Comparison of ENCODE assay signal across 14 cellular contexts in genomic region chr12:124554429-124555029, GRCh38. TPM values are rescaled to one million over a fixed set of nuclear protein-coding genes. Genes with fewer than 3 reads are reported as not detected.
A peak's percentile ranks its signal among the peaks of the same experiment; 100 is the strongest.
DNase-seq lines count a peak whose midpoint lies in the region; ATAC-seq, FAIRE-seq and TF ChIP-seq lines count a peak whose summit lies in the region.
"Had no signal": no experiment of that assay in that cellular context is flagged by ENCODE, and none has a peak within 500 bp of the region (broad histone marks: within the 10 kb centered on the region; RNA-seq: fewer than 3 reads in every experiment).

No MANE protein-coding gene starts in this region.

- no peaks in the 10 kb centered on the region for H3F3A ChIP-seq in Loucy (ENCODE audit: low read depth)

- CTCF ChIA-PET in CD4-positive, alpha-beta memory T cell (lab: Charles Lee; ENCODE audit: partially characterized antibody) = interaction anchor here (0.8 to 1.4 kb wide), 3 partner anchors 9 to 155 kb away, joined by 3 to 4 read pairs (median 3); no protein-coding TSS in a partner anchor
- CTCF ChIA-PET in H1 (lab: Charles Lee; ENCODE audit: partially characterized antibody) = interaction anchor here (0.7 to 1.9 kb wide), 10 partner anchors 8 to 217 kb away, joined by 3 to 7 read pairs (median 4); no protein-coding TSS in a partner anchor

- H3K18ac ChIP-seq in H1 (ENCODE audit: extremely low read depth, low read length) (no peak overlapping the region), trophoblast cell (ENCODE audit: low read length) (no peak overlapping the region)

- FAIRE-seq in H1 (lab: Jason Lieb, UNC) (no peak), RCC 7860 (lab: Jason Lieb, UNC) (no peak)

- H2AK5ac ChIP-seq in H1 (ENCODE audit: low read depth, low read length) (no peak overlapping the region), trophoblast cell (ENCODE audit: low read length) (no peak overlapping the region)

- no peak overlapping the region for H4K8ac ChIP-seq in H1 (ENCODE audit: extremely low read depth, insufficient read depth, low read length)
- H4K8ac ChIP-seq in trophoblast cell (ENCODE audit: low read depth, low read length) = no peak overlapping the region

- no peaks in the 10 kb centered on the region for H3K36me3 ChIP-seq in CD4-positive, alpha-beta memory T cell (ENCODE audit: insufficient read depth, low read length)
- H3K36me3 ChIP-seq in Loucy (ENCODE audit: insufficient read depth, low read length) (no peaks in the 10 kb centered on the region), H1 (ENCODE audit: control insufficient read depth in 2 of 4, insufficient read depth in 4 of 4, low read length in 3 of 4) (no peaks in the 10 kb centered on the region), trophoblast cell (ENCODE audit: control insufficient read depth in 1 of 2, insufficient read depth in 2 of 2, low read length in 2 of 2) (peaks cover 12 to 16% of the 10 kb centered on the region in 2 experiments)

- H4K91ac ChIP-seq in H1 (replicated peaks; ENCODE audit: insufficient read length, low read length) (no peak overlapping the region), trophoblast cell (ENCODE audit: low read depth, low read length) (no peak overlapping the region)

- TF ChIP-seq EP300 in H1 (IDR thresholded peaks at IDR 0.05; ENCODE audit: borderline replicate concordance in 1 of 2, low read depth in 2 of 2, low read length in 2 of 2) = no peak

- no peak for ATAC-seq in HG02885 (IDR thresholded peaks at IDR 0.05; ENCODE audit: poor library complexity, unreplicated experiment)

- H3K4me2 ChIP-seq in Loucy (ENCODE audit: low read depth, low read length, poor library complexity, severe bottlenecking) = peak overlapping the region; percentile 84
- no peak overlapping the region for H3K4me2 ChIP-seq in H1 (ENCODE audit: insufficient read depth in 1 of 2, low read depth in 2 of 2, low read length in 2 of 2)
- no peak overlapping the region for H3K4me2 ChIP-seq in trophoblast cell (ENCODE audit: low read length)

- H3K4me3 ChIP-seq in CD4-positive, alpha-beta memory T cell (ENCODE audit: low read length in 2 of 2) = no peak overlapping the region
- H3K4me3 ChIP-seq in Loucy (ENCODE audit: low read length, poor library complexity, severe bottlenecking) (peak overlapping the region; percentile 52), H1 (ENCODE audit: extremely low read depth in 1 of 4, insufficient read depth in 2 of 4, low read depth in 3 of 4, low read length in 4 of 4) (no peak overlapping the region), trophoblast cell (ENCODE audit: low read depth, low read length) (no peak overlapping the region)

- H4K20me1 ChIP-seq in Loucy (ENCODE audit: insufficient read depth, low read length, poor library complexity, severe bottlenecking) (peaks cover 84% of the 10 kb centered on the region), H1 (replicated peaks in 1 of 2; ENCODE audit: control insufficient read depth in 1 of 2, insufficient read depth in 2 of 2, low read length in 2 of 2) (peaks cover 42 to 65% of the 10 kb centered on the region in 2 experiments)

- H3K36me3 Mint-ChIP-seq in CD4-positive, alpha-beta memory T cell = peaks cover 0 to 5% of the 10 kb centered on the region in 2 donors

- no peak overlapping the region for H3K27ac ChIP-seq in CD4-positive, alpha-beta memory T cell (ENCODE audit: low read depth, low read length)
- H3K27ac ChIP-seq in H1 (ENCODE audit: low read depth, low read length) (no peak overlapping the region), trophoblast cell (ENCODE audit: low read depth, low read length) (no peak overlapping the region)

- POLR2A ChIA-PET in CD4-positive, alpha-beta memory T cell (lab: Charles Lee; ENCODE audit: partially characterized antibody) = interaction anchor here (0.6 kb wide), 1 partner anchor 107 kb away, joined by 3 read pairs; no protein-coding TSS in a partner anchor
- POLR2A ChIA-PET in H1 (lab: Charles Lee; ENCODE audit: partially characterized antibody) = interaction anchor here (6.3 kb wide), 1 partner anchor 11 kb away, joined by 31 read pairs; no protein-coding TSS in a partner anchor

- DNase-seq in CD4-positive, alpha-beta memory T cell = no peak
- DNase-seq in H1 (ENCODE audit: low read depth in 1 of 2, low spot score in 2 of 2) = no peak
- DNase-seq in trophoblast cell = no peak
- DNase-seq in RPMI8226 = no peak
- no peak for DNase-seq in RCC 7860 (ENCODE audit: low spot score)
- no peak for DNase-seq in DMS79 (lab: John Stamatoyannopoulos, UW)
- DNase-seq: COR-L47; GOT3; NCI-H1694 treated with DMSO at 0.1 percent for 48 hours; occipital lobe; stimulated activated CD4-positive, alpha-beta T cell treated with anti-CD3 and anti-CD28 coated beads, Interleukin-1b, Interleukin-23, amount 100 ng/mL, for 48 hours had no signal

- H3K9ac ChIP-seq in Loucy (ENCODE audit: low read depth, low read length, poor library complexity, severe bottlenecking) (peak overlapping the region; percentile 36), H1 (replicated peaks in 1 of 4; ENCODE audit: extremely low read depth in 1 of 4, low read depth in 3 of 4, low read length in 3 of 4) (no peak overlapping the region), trophoblast cell (ENCODE audit: low read length) (no peak overlapping the region)

- no peaks in the 10 kb centered on the region for H3K23me2 ChIP-seq in H1 (ENCODE audit: low read depth, low read length)

- H3K9me2 ChIP-seq in Loucy (replicated peaks; ENCODE audit: low read depth, low read length) = no peaks in the 10 kb centered on the region

- no peak overlapping the region for H3K27ac Mint-ChIP-seq in CD4-positive, alpha-beta memory T cell
- H3K27ac Mint-ChIP-seq: stimulated activated naive CD8-positive, alpha-beta T cell treated with anti-CD3 and anti-CD28 coated beads, Interleukin-15, Interleukin-2, amounts not matched to agents 100 ng/mL and 50 ng/mL, for 24 hours had no signal

- peaks cover 28 to 86% (median 61%) of the 10 kb centered on the region in 4 donors for H3K4me1 Mint-ChIP-seq in CD4-positive, alpha-beta memory T cell

- H3K14ac ChIP-seq in H1 (ENCODE audit: insufficient read length) (no peak overlapping the region), trophoblast cell (ENCODE audit: low read length) (no peak overlapping the region)

- H3K4me1 ChIP-seq in CD4-positive, alpha-beta memory T cell (ENCODE audit: insufficient read depth, low read length) = peaks cover 72% of the 10 kb centered on the region
- H3K4me1 ChIP-seq in Loucy (ENCODE audit: insufficient read depth, low read length, poor library complexity, severe bottlenecking) (peaks cover 49% of the 10 kb centered on the region), H1 (replicated peaks in 1 of 4; ENCODE audit: control insufficient read depth in 3 of 4, insufficient read depth in 4 of 4, low read length in 3 of 4) (peaks cover 13 to 47% (median 30%) of the 10 kb centered on the region in 4 experiments), trophoblast cell (ENCODE audit: control insufficient read depth in 1 of 2, insufficient read depth in 2 of 2, low read length in 2 of 2) (peaks cover 17 to 26% of the 10 kb centered on the region in 2 experiments)

- 81% methylated on average over 21 of the region's 26 CpGs; no CpG with 5 or more reads in 1 of the 2 experiments for WGBS in H1 (ENCODE audit: extremely low coverage in 1 of 2, insufficient coverage in 1 of 2, insufficient read length in 1 of 2, insufficient replicate concordance in 2 of 2, low coverage in 1 of 2, low lambda C conversion rate in 2 of 2, missing lambda C conversion rate in 1 of 2), 2 experiments
- no CpG with 5 or more reads among the region's 26 CpGs for WGBS in trophoblast cell (ENCODE audit: extremely low coverage, insufficient coverage, insufficient read length)

- no peak for TF ChIP-seq POLR2A in H1 (IDR thresholded peaks at IDR 0.05; ENCODE audit: control extremely low read depth in 1 of 2, low read depth in 2 of 2, low read length in 2 of 2)

- H3K4ac ChIP-seq in H1 (replicated peaks; ENCODE audit: insufficient read length, low read depth, low read length) = no peak overlapping the region
- H3K4ac ChIP-seq in trophoblast cell (ENCODE audit: low read depth, low read length) = peak overlapping the region; percentile 18

- no peak overlapping the region for H2BK120ac ChIP-seq in H1 (replicated peaks; ENCODE audit: low read depth, low read length)
- H2BK120ac ChIP-seq in trophoblast cell (ENCODE audit: insufficient read depth, low read length, poor library complexity) = no peak overlapping the region

- no peak overlapping the region for H4K12ac ChIP-seq in trophoblast cell (ENCODE audit: low read depth, low read length)

- H4K5ac ChIP-seq in H1 (ENCODE audit: insufficient read length, low read depth, low read length) = no peak overlapping the region

- H2BK12ac ChIP-seq in H1 (ENCODE audit: low read depth, low read length) (0 out of 2 replicates have a peak overlapping the region, but pooled peaks have one; percentile 9), trophoblast cell (ENCODE audit: low read length) (no peak overlapping the region)

- no peak for TF ChIP-seq RAD21 in H1 (IDR thresholded peaks at IDR 0.05 in 1 of 2, conservative IDR thresholded peaks at IDR 0.05 in 1 of 2; ENCODE audit: low read depth in 2 of 2, low read length in 2 of 2)

- H2BK5ac ChIP-seq in H1 (ENCODE audit: low read depth, low read length) = peak overlapping the region; percentile 4; the same call in 1 of the 2 replicates
- no peak overlapping the region for H2BK5ac ChIP-seq in trophoblast cell (ENCODE audit: low read depth, low read length, poor library complexity)

- H3K4me3 Mint-ChIP-seq in CD4-positive, alpha-beta memory T cell = peak overlapping the region in 6 of 8 donors; percentile 4 to 26 (median 8)

- H2AFZ ChIP-seq in Loucy (ENCODE audit: low read length) = no peak overlapping the region
- no peak overlapping the region for H2AFZ ChIP-seq in H1 (ENCODE audit: low read length)
- no peak overlapping the region for H2AFZ ChIP-seq in trophoblast cell (ENCODE audit: insufficient read depth, low read length, poor library complexity)

- H3K23ac ChIP-seq in H1 (ENCODE audit: insufficient read length) (no peak overlapping the region), trophoblast cell (ENCODE audit: low read length) (no peak overlapping the region)

- no peaks in the 10 kb centered on the region for H3K27me3 ChIP-seq in CD4-positive, alpha-beta memory T cell (ENCODE audit: insufficient read depth, low read length)
- no peaks in the 10 kb centered on the region for H3K27me3 ChIP-seq in Loucy (ENCODE audit: insufficient read depth, low read length, poor library complexity, severe bottlenecking)
- H3K27me3 ChIP-seq in H1 (replicated peaks in 1 of 4; ENCODE audit: control insufficient read depth in 3 of 4, extremely low read depth in 1 of 4, insufficient read depth in 3 of 4, low read length in 3 of 4) = no peaks in the 10 kb centered on the region
- H3K27me3 ChIP-seq in trophoblast cell (ENCODE audit: insufficient read depth, low read length) = no peaks in the 10 kb centered on the region

- no peak overlapping the region for H2BK20ac ChIP-seq in H1 (ENCODE audit: low read length)

- H3K79me2 ChIP-seq in Loucy (ENCODE audit: insufficient read depth, low read length) = peaks cover 98% of the 10 kb centered on the region
- H3K79me2 ChIP-seq in H1 (ENCODE audit: control insufficient read depth in 1 of 2, insufficient read depth in 2 of 2, low read length in 2 of 2) = peaks cover 78 to 100% of the 10 kb centered on the region in 2 experiments
- H3K79me2 ChIP-seq in trophoblast cell (ENCODE audit: control insufficient read depth, insufficient read depth, low read length, poor library complexity) = peaks cover 62% of the 10 kb centered on the region

- intact Hi-C loops in CD4-positive, alpha-beta memory T cell (cut with micrococcal nuclease) = no loop called here

- H3K9me3 Mint-ChIP-seq in CD4-positive, alpha-beta memory T cell = peaks cover 0 to 4% (median 0%) of the 10 kb centered on the region in 8 donors
- H3K9me3 Mint-ChIP-seq: stimulated activated naive CD8-positive, alpha-beta T cell treated with anti-CD3 and anti-CD28 coated beads, Interleukin-15, Interleukin-2, amounts not matched to agents 100 ng/mL and 50 ng/mL, for 24 hours had no signal

- H3K79me1 ChIP-seq in H1 (ENCODE audit: low read depth, low read length) (peaks cover 21% of the 10 kb centered on the region), trophoblast cell (ENCODE audit: low read length) (peaks cover 9% of the 10 kb centered on the region)

- TF ChIP-seq CTCF in Loucy (conservative IDR thresholded peaks at IDR 0.05; ENCODE audit: low read length) (no peak), H1 (IDR thresholded peaks at IDR 0.05; ENCODE audit: control extremely low read depth in 1 of 3, insufficient read depth in 1 of 3, low read depth in 1 of 3, low read length in 3 of 3) (no peak)

- H2BK15ac ChIP-seq in H1 (ENCODE audit: low read length) = 0 out of 2 replicates have a peak overlapping the region, but pooled peaks have one; percentile 81

- H3K27me3 Mint-ChIP-seq in CD4-positive, alpha-beta memory T cell = no peaks in the 10 kb centered on the region
- H3K27me3 Mint-ChIP-seq: stimulated activated naive CD8-positive, alpha-beta T cell treated with anti-CD3 and anti-CD28 coated beads, Interleukin-15, Interleukin-2, amounts not matched to agents 100 ng/mL and 50 ng/mL, for 24 hours had no signal

- no peak overlapping the region for H3K56ac ChIP-seq in H1 (replicated peaks; ENCODE audit: insufficient read length, low read depth, low read length)

- H3K9me3 ChIP-seq in CD4-positive, alpha-beta memory T cell (ENCODE audit: control insufficient read depth in 1 of 2, low read length in 2 of 2) = no peaks in the 10 kb centered on the region
- no peaks in the 10 kb centered on the region for H3K9me3 ChIP-seq in Loucy (ENCODE audit: insufficient read depth, low read depth, low read length)
- H3K9me3 ChIP-seq in H1 (ENCODE audit: insufficient read depth in 2 of 2, low read depth in 1 of 2, low read length in 1 of 2) = no peaks in the 10 kb centered on the region
- H3K9me3 ChIP-seq in trophoblast cell (ENCODE audit: insufficient read depth, low read depth, low read length) = no peaks in the 10 kb centered on the region

RNA-seq across cellular contexts. Expression of gene NCOR2, which starts 12.9 kb away (rescaled TPM):
- total RNA-seq in CD4-positive, alpha-beta memory T cell = 100 to 1,000 TPM in 1 of 2 experiments, 10 to 100 TPM in 1; 89.5 to 105 TPM
- polyA plus RNA-seq in CD4-positive, alpha-beta memory T cell = 10 to 100 TPM in 1 of 2 donors, under 1 TPM in 1; 0.37 to 19.5 TPM
- total RNA-seq in H1 (2021; fragmentation: NEBNext Ultra II Directional; extraction: Animal tissue kit (Norgen Biotek cat#: 25700)) = 275 TPM in 2 replicates
- polyA plus RNA-seq in H1 (2011; rRNA removed) = 14.8 and 25.3 TPM in 2 replicates
- 13.5 TPM for polyA plus RNA-seq in H1 (2011; cell fraction: cytosol; rRNA removed)
- 54.3 TPM for polyA plus RNA-seq in H1 (2011; cell fraction: nucleus; rRNA removed)
- polyA plus RNA-seq in H1 (2012, experiment 1 of 2) = 125 to 153 TPM (median 138 TPM) in 4 replicates
- 70.3 TPM for polyA plus RNA-seq in H1 (2012, experiment 2 of 2)
- 103 TPM for polyA plus RNA-seq in H1 (2013, experiment 1 of 2)
- polyA plus RNA-seq in H1 (2013, experiment 2 of 2) = 111 TPM
- 28.8 and 30.2 TPM in 2 replicates for polyA minus RNA-seq in H1 (2011; rRNA and poly(A)+ RNA removed)
- 93.4 TPM for polyA minus RNA-seq in H1 (2011; cell fraction: cytosol; rRNA and poly(A)+ RNA removed)
- polyA minus RNA-seq in H1 (2011; cell fraction: nucleus; rRNA and poly(A)+ RNA removed) = 81.3 TPM
- 147 and 153 TPM in 2 replicates for polyA plus RNA-seq in trophoblast cell (2013)
